ENCODE assay signal across 8 cellular contexts in genomic region chr1:227374846-227375245, GRCh38.
"Had no signal": no experiment of that assay in that cellular context is flagged by ENCODE, and none has a peak within 500 bp of the region (broad histone marks: within the 10 kb centered on the region; RNA-seq: fewer than 3 reads in every experiment).

No MANE protein-coding gene starts in this region.

- H3K36me3 ChIP-seq: HAP-1 had no signal

- H3K4me1 ChIP-seq: HAP-1 had no signal

- ATAC-seq: HCT116 had no signal

- H3K9me3 ChIP-seq: HAP-1 had no signal

- H3K4me3 ChIP-seq: GM23248, HAP-1 had no signal

- H3K27ac ChIP-seq: GM23248 had no signal

- FAIRE-seq: HTR-8/SVneo had no signal

- DNase-seq: GM23248, GOT3, H7, IMR-90, KBM-7 had no signal

- H3K9ac ChIP-seq: GM23248 had no signal

- H2AFZ ChIP-seq: GM23248 had no signal
